8 cellular contexts compared by ENCODE assay signal in the genomic region with DNA sequence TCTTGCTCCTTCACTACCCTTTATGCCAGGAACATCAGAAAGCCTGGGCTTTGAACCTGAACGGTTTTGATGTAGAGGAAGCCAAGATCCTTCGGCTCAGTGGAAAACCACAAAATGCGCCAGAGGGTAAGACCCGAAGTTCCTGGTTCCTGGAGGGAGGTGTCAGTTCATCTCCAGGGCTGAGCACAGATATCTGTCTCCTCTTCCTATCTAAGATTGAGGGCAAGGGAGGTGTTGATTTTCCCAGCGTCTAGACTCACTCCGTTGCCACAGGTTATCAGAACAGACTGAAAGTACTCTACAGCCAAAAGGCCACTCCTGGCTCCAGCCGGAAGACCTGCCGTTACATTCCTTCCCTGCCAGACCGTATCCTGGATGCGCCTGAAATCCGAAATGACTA. TPM values are rescaled to one million over a fixed set of nuclear protein-coding genes. Genes with fewer than 3 reads are reported as not detected.
DNase-seq lines count a peak whose midpoint lies in the region; ATAC-seq and TF ChIP-seq lines count a peak whose summit lies in the region.

No MANE protein-coding gene starts in this region.

- TF ChIP-seq CTCF in activated CD8-positive, alpha-beta T cell treated with anti-CD3 and anti-CD28 coated beads for 36 hours (IDR thresholded peaks at IDR 0.05) = no peak

- H3K9me3 ChIP-seq in iPS-20b (ENCODE audit: insufficient read depth, low read depth, low read length) = no peaks in the 10 kb centered on the region

- H3K4me1 ChIP-seq in iPS-20b (ENCODE audit: insufficient read depth, low read length) = peaks cover 12% of the 10 kb centered on the region; the same call in 1 of the 2 replicates

- ATAC-seq in activated CD8-positive, alpha-beta T cell treated with anti-CD3 and anti-CD28 coated beads for 36 hours = no peak
- ATAC-seq in GM18867 (IDR thresholded peaks at IDR 0.05; ENCODE audit: unreplicated experiment) (no peak), sciatic nerve (no peak)

- H3K27me3 Mint-ChIP-seq in activated CD8-positive, alpha-beta T cell treated with anti-CD3 and anti-CD28 coated beads for 36 hours = no peaks in the 10 kb centered on the region

- in situ Hi-C loops in ACHN (cut with HindIII; ENCODE audit: low pct_ligation_motif_present, low pct_unique_long_range_greater_than_20kb, low sequenced_read_pairs) = no loop called here

- peak overlapping the region; percentile 97 for H3K9ac ChIP-seq in iPS-20b (ENCODE audit: low read depth, low read length)

- H3K36me3 Mint-ChIP-seq in activated CD8-positive, alpha-beta T cell treated with anti-CD3 and anti-CD28 coated beads for 36 hours (ENCODE audit: low read depth) = peaks cover 53% of the 10 kb centered on the region

- H3K9me3 Mint-ChIP-seq in activated CD8-positive, alpha-beta T cell treated with anti-CD3 and anti-CD28 coated beads for 36 hours = no peaks in the 10 kb centered on the region

- peaks cover 41% of the 10 kb centered on the region for H3K36me3 ChIP-seq in H7 (replicated peaks; ENCODE audit: control insufficient read depth, insufficient read depth, low read length)
- peaks cover 54% of the 10 kb centered on the region for H3K36me3 ChIP-seq in iPS-20b (ENCODE audit: insufficient read depth, low read depth, low read length)

- peak overlapping the region; percentile 69 for H3K27ac ChIP-seq in iPS-20b (ENCODE audit: low read length)

- peak overlapping the region; percentile 71 for H3K27ac Mint-ChIP-seq in activated CD8-positive, alpha-beta T cell treated with anti-CD3 and anti-CD28 coated beads for 36 hours

- intact Hi-C loops in activated CD8-positive, alpha-beta T cell treated with anti-CD3 and anti-CD28 coated beads for 36 hours (cut with micrococcal nuclease) = no loop called here
- intact Hi-C loops in sciatic nerve (cut with DNase I) = no loop called here

- peak overlapping the region; percentile 95 for H3K4me3 Mint-ChIP-seq in activated CD8-positive, alpha-beta T cell treated with anti-CD3 and anti-CD28 coated beads for 36 hours

- H3K4me1 Mint-ChIP-seq in activated CD8-positive, alpha-beta T cell treated with anti-CD3 and anti-CD28 coated beads for 36 hours (ENCODE audit: low read depth) = peaks cover 32% of the 10 kb centered on the region

- H3K4me3 ChIP-seq in H7 (ENCODE audit: insufficient read depth, low read depth, low read length) = peak overlapping the region; percentile 100
- H3K4me3 ChIP-seq in iPS-20b (ENCODE audit: low read length) = peak overlapping the region; percentile 80

- DNase-seq in ACHN (peak; percentile 54), H7 (peak; percentile 25), NCI-H1694 (lab: John Stamatoyannopoulos, UW) (no peak), NCI-H82 treated with DMSO at 0.1 percent for 48 hours (lab: John Stamatoyannopoulos, UW; ENCODE audit: unreplicated experiment) (no peak), sciatic nerve (ENCODE audit: low spot score) (no peak)
- no peak for DNase-seq in activated CD8-positive, alpha-beta T cell treated with anti-CD3 and anti-CD28 coated beads for 36 hours

- POLR2A ChIA-PET in activated CD8-positive, alpha-beta T cell treated with anti-CD3 and anti-CD28 coated beads for 36 hours (lab: Charles Lee) = no interaction called here

- H3K27me3 ChIP-seq in H7 (ENCODE audit: control insufficient read depth, insufficient read depth, low read length) (no peaks in the 10 kb centered on the region), iPS-20b (ENCODE audit: insufficient read depth, low read length) (no peaks in the 10 kb centered on the region)

- CTCF ChIA-PET in activated CD8-positive, alpha-beta T cell treated with anti-CD3 and anti-CD28 coated beads for 36 hours (lab: Charles Lee) = interaction anchor here (2.0 kb wide), 2 partner anchors 8 to 30 kb away, joined by 10 to 11 read pairs; a partner anchor contains a TSS

RNA-seq across cellular contexts. Expression of a gene that starts 0.9 kb away (rescaled TPM):
- total RNA-seq in H7 (2014; rRNA removed; shearing (Covaris generic)) = 493 and 564 TPM in 2 replicates
- 100 to 1,000 TPM; 160 to 167 TPM for total RNA-seq in activated CD8-positive, alpha-beta T cell treated with anti-CD3 and anti-CD28 coated beads for 36 hours
- total RNA-seq in sciatic nerve = 1.9 TPM

RNA-seq across cellular contexts. Expression of a gene that starts 8.1 kb away (rescaled TPM):
- total RNA-seq in H7 (2014; rRNA removed; shearing (Covaris generic)) = 44.6 and 61.3 TPM in 2 replicates
- 10 to 100 TPM; 45.4 to 49.2 TPM for total RNA-seq in activated CD8-positive, alpha-beta T cell treated with anti-CD3 and anti-CD28 coated beads for 36 hours
- 72.4 TPM for total RNA-seq in sciatic nerve

RNA-seq across cellular contexts. Expression of a gene that starts 22.1 kb away (rescaled TPM):
- 0.48 TPM in 1 of 2 replicates, not detected in the other for total RNA-seq in H7 (2014; rRNA removed; shearing (Covaris generic))
- not detected for total RNA-seq in activated CD8-positive, alpha-beta T cell treated with anti-CD3 and anti-CD28 coated beads for 36 hours
- total RNA-seq in sciatic nerve = 0.40 TPM

RNA-seq across cellular contexts. Expression of a gene that starts 29.9 kb away (rescaled TPM):
- total RNA-seq in H7 (2014; rRNA removed; shearing (Covaris generic)) = 37.6 and 41.2 TPM in 2 replicates
- total RNA-seq in activated CD8-positive, alpha-beta T cell treated with anti-CD3 and anti-CD28 coated beads for 36 hours = 10 to 100 TPM; 33.5 to 34.5 TPM
- 30.8 TPM for total RNA-seq in sciatic nerve

RNA-seq across cellular contexts. Expression of a gene that starts 30.0 kb away (rescaled TPM):
- total RNA-seq in H7 (2014; rRNA removed; shearing (Covaris generic)) = 12.2 and 19.0 TPM in 2 replicates
- 10 to 100 TPM; 30.1 to 33.3 TPM for total RNA-seq in activated CD8-positive, alpha-beta T cell treated with anti-CD3 and anti-CD28 coated beads for 36 hours
- 86.6 TPM for total RNA-seq in sciatic nerve

Comparison
In these comparisons a context has a peak if more than half of its experiments do, and no peak if none do; other contexts are left out.
1. DNase-seq: peak in ACHN (single experiment) and H7 (single experiment); none in activated CD8-positive, alpha-beta T cell treated with anti-CD3 and anti-CD28 coated beads for 36 hours (single experiment), NCI-H1694 (single experiment), NCI-H82 treated with DMSO at 0.1 percent for 48 hours (single experiment) and sciatic nerve (single experiment).
2. RNA of a gene that starts 0.9 kb away (total RNA-seq): 493 to 564 TPM in H7 and 160 to 167 TPM in activated CD8-positive, alpha-beta T cell treated with anti-CD3 and anti-CD28 coated beads for 36 hours; 1.9 TPM in sciatic nerve (single experiment); every median in the first group is over 10 times any median in the second.